In genomic region chr12:76688627-76689026, GRCh38 we compare ENCODE assay signal across 1 cellular context.
TF ChIP-seq lines count a peak whose summit lies in the region.

No MANE protein-coding gene starts in this region.

TF ChIP-seq in H1, 55 proteins besides CTCF, POLR2A, EP300 and RAD21 (continued from another document):
- no peak for TF ChIP-seq CEBPB (IDR thresholded peaks at IDR 0.05; ENCODE audit: low read depth, low read length)
- TF ChIP-seq ZNF274 (IDR thresholded peaks at IDR 0.05; ENCODE audit: borderline replicate concordance, extremely low read depth, low read length): no peak
- TF ChIP-seq EZH2 (IDR thresholded peaks at IDR 0.05; ENCODE audit: low read depth, low read length, severe bottlenecking): no peak
- TF ChIP-seq PHF8 (conservative IDR thresholded peaks at IDR 0.05; ENCODE audit: low read depth, low read length): no peak
- no peak for TF ChIP-seq KDM5A (IDR thresholded peaks at IDR 0.05; ENCODE audit: low read length)
- no peak for TF ChIP-seq FOSL1 (IDR thresholded peaks at IDR 0.05; ENCODE audit: insufficient read depth, low read depth, low read length)
- TF ChIP-seq SRF (IDR thresholded peaks at IDR 0.05; ENCODE audit: low read depth, low read length): no peak
- TF ChIP-seq KDM1A (IDR thresholded peaks at IDR 0.05; ENCODE audit: borderline replicate concordance, low read length): no peak
- TF ChIP-seq CBX8 (IDR thresholded peaks at IDR 0.05; ENCODE audit: borderline replicate concordance, low read depth, low read length): no peak
- no peak for TF ChIP-seq BACH1 (IDR thresholded peaks at IDR 0.05; ENCODE audit: low read length)
TF ChIP-seq in H1: peak in this region for 0.
